8 cellular contexts compared by ENCODE assay signal in the genomic region with DNA sequence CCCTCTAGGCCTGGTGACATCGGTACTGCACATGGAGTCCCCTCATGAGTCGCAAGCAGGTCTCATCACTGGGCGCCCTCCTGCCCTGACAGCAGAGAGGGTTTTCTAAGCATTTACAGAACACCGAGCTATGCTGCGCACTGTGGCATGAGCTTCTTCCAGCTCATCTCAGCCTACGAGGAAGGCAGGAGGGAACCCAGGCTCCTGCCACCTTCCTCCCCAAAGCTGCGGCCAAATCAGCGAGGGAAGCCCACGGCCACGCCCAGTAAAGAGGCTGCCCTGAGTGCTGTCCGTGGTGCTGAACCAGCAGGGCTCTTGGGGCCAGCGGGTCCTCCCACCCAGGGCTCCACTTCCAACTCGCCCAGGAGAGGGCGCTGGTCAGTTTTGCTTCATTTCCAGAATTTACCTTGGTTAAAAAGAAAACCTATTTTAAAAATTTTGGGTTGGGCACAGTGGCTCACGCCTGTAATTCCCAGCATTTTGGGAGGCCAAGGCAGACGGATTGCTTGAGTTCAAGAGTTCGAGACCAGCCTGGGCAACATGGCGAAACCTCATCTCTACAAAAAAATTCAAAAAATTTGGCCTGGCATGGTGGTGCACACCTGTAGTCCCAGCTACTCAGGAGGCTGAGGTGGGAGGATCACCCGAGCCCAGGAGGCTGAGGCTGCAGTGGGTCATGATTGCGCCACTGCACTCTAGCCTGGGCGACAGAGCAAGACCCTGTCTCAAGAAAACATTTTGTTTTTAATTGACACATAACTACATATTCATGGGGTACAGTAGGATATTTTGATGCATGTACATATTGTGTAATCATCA. TPM values are rescaled to one million over a fixed set of nuclear protein-coding genes. Genes with fewer than 3 reads are reported as not detected.
DNase-seq lines count a peak whose midpoint lies in the region; ATAC-seq and TF ChIP-seq lines count a peak whose summit lies in the region.

No MANE protein-coding gene starts in this region.

- H3K36me3 Mint-ChIP-seq in Caco-2 (ENCODE audit: insufficient read depth, unreplicated experiment), result no peaks in the 10 kb centered on the region

- peaks cover 6% of the 10 kb centered on the region for H3K27me3 ChIP-seq in Caco-2 (replicated peaks; ENCODE audit: control insufficient read depth, insufficient read depth, low read length)
- no peaks in the 10 kb centered on the region for H3K27me3 ChIP-seq in right atrium auricular region

- peaks cover 10% of the 10 kb centered on the region for H3K4me1 Mint-ChIP-seq in Caco-2 (ENCODE audit: low read depth, unreplicated experiment)

- TF ChIP-seq CTCF in Caco-2 (IDR thresholded peaks at IDR 0.05; ENCODE audit: insufficient read depth in 1 of 2, low read depth in 1 of 2, low read length in 1 of 2, severe bottlenecking in 1 of 2, unreplicated experiment in 1 of 2), result peak; percentile 77 to 83
- peak; percentile 25 to 79 for TF ChIP-seq CTCF in right atrium auricular region (IDR thresholded peaks at IDR 0.05)

- CTCF ChIA-PET in Caco-2 (lab: Charles Lee), result interaction anchor here (0.6 to 1.0 kb wide), 2 partner anchors 11 to 31 kb away, joined by 3 to 4 read pairs; no protein-coding TSS in a partner anchor

- intact Hi-C loops in Caco-2 (cut with micrococcal nuclease; ENCODE audit: unreplicated experiment) (loop anchor here (1.0 kb wide), 1 partner anchor 121 kb away; no protein-coding TSS in a partner anchor), sciatic nerve (cut with DNase I) (loop anchor here (10.0 kb wide), 1 partner anchor 639 kb away; no protein-coding TSS in a partner anchor)

- no peak overlapping the region for H3K4me3 Mint-ChIP-seq in Caco-2 (ENCODE audit: unreplicated experiment)

- ATAC-seq in HG03354 (IDR thresholded peaks at IDR 0.05; ENCODE audit: poor library complexity, severe bottlenecking, unreplicated experiment) (peak; percentile 59), sciatic nerve (peak; percentile 87), HG03520 (IDR thresholded peaks at IDR 0.05; ENCODE audit: unreplicated experiment) (no peak)

- H3K27ac ChIP-seq in right atrium auricular region, result no peak overlapping the region

- H3K27me3 Mint-ChIP-seq in Caco-2 (ENCODE audit: insufficient read depth, unreplicated experiment), result peaks cover 29% of the 10 kb centered on the region

- H3K9me3 ChIP-seq in Caco-2 (no peaks in the 10 kb centered on the region), right atrium auricular region (no peaks in the 10 kb centered on the region)

- no peaks in the 10 kb centered on the region for H3K9me3 Mint-ChIP-seq in Caco-2 (ENCODE audit: unreplicated experiment)

- DNase-seq in Caco-2 (peak; percentile 85 to 91), SKM-1 (lab: John Stamatoyannopoulos, UW; ENCODE audit: unreplicated experiment) (peak; percentile 40), amygdala (lab: John Stamatoyannopoulos, UW) (peak in 42 of 56 donors; percentile 2 to 77 (median 36)), right atrium auricular region (ENCODE audit: low spot score) (no peak), sciatic nerve (ENCODE audit: low spot score) (peak; percentile 87), NCI-H2171 treated with DMSO at 0.1 percent for 48 hours (lab: John Stamatoyannopoulos, UW) (no peak)

- H3K4me3 ChIP-seq in Caco-2 (ENCODE audit: low read depth, low read length) (no peak overlapping the region), right atrium auricular region (no peak overlapping the region)

- H3K4me1 ChIP-seq in Caco-2, result no peaks in the 10 kb centered on the region
- peaks cover 0 to 4% of the 10 kb centered on the region in 2 donors for H3K4me1 ChIP-seq in right atrium auricular region

- no TSS peak for BruUV-seq in Caco-2 (replicated peaks; lab: Mats Ljungman, UMichigan)

- POLR2A ChIA-PET in Caco-2 (lab: Charles Lee), result no interaction called here

- no peaks in the 10 kb centered on the region for H3K36me3 ChIP-seq in Caco-2 (ENCODE audit: control insufficient read depth, insufficient read depth, low read length)
- H3K36me3 ChIP-seq in right atrium auricular region, result no peaks in the 10 kb centered on the region

- H3K27ac Mint-ChIP-seq in Caco-2 (ENCODE audit: unreplicated experiment), result no peak overlapping the region

RNA-seq across cellular contexts. Expression of gene PHF21B, which starts 34.2 kb away (rescaled TPM):
- total RNA-seq in Caco-2 (2022) (0.98 TPM in 1 of 2 replicates, not detected in the other), right atrium auricular region (1 to 10 TPM; 1.4 to 2.2 TPM), sciatic nerve (1.6 TPM)

Comparison
In these comparisons a context has a peak if more than half of its experiments do, and no peak if none do; other contexts are left out.
1. DNase-seq: peak in Caco-2 (2 of 2), SKM-1 (single experiment), amygdala (42 of 56) and sciatic nerve (single experiment); none in right atrium auricular region (single experiment) and NCI-H2171 treated with DMSO at 0.1 percent for 48 hours (single experiment).